Comparison of ENCODE assay signal across 8 cellular contexts in the genomic region with DNA sequence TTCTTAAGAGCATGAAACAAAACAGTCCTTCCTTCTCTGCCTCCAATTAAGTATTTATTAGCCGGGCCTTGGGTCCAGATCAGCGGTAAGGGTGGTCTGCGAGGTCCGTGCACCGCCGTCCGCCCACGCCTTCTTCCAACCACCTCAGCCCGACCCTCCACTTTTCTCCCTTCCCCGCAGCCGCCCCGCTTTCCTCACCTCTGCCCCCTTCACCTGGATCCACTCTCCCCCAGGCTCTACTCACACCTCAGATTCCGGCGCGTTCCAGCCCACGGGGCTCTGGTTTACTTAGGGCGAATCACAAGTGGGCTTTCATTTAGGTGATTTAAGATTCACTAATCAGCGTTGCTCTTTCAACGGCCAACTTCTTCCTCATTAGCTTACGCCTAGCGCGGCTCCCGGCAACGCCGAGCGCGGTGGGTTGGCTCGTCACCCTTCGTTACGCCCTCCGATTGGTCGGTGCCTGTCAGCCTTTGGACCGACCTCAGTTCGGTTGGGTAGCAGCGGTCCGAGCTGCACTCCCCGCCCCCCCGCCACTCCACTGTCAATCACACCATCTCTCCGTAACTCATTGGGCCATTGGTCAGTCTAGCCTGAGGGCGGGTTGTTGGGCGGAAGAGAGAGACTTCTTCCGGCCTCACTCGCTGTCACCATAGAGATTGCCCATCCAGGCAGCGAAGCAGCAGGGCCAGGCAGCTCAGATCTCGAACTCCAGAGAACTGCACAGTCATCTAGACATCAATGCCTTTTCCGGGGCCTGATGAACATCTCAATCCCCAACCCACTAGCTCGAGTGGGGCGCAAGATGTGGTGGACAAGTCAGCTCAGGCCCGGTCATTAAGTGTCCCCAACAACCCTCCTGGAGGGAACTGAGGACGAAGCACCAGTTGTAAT. TPM values are rescaled to one million over a fixed set of nuclear protein-coding genes. Genes with fewer than 3 reads are reported as not detected.
A peak's percentile ranks its signal among the peaks of the same experiment; 100 is the strongest.
DNase-seq lines count a peak whose midpoint lies in the region; ATAC-seq and TF ChIP-seq lines count a peak whose summit lies in the region.

TMEM218 (minus strand) TSS at position 286 of the 894 bp plus-strand sequence. CDS start 9,385 bp downstream, outside the sequence.

- H3K4me3 Mint-ChIP-seq in activated naive CD8-positive, alpha-beta T cell treated with anti-CD3 and anti-CD28 coated beads, Interleukin-2, amount 50 U/mL, for 24 hours: peak within 1 kb of the TSS; percentile 91

- H3K4me3 ChIP-seq in GM12865 (ENCODE audit: low read depth, low read length): peak within 1 kb of the TSS; percentile 98
- H3K4me3 ChIP-seq in ovary: peak within 1 kb of the TSS; percentile 73
- peak within 1 kb of the TSS; percentile 38 to 76 (median 45) for H3K4me3 ChIP-seq in thyroid gland (replicated peaks in 1 of 3)

- 5 to 7% (median 6%) methylated on average over 48 to 50 of the region's 50 CpGs for WGBS in ovary, 3 donors
- 9 to 12% methylated on average over 28 to 46 of the region's 50 CpGs for WGBS in thyroid gland, 2 donors

- peak; percentile 97 for ATAC-seq in HG02763 (IDR thresholded peaks at IDR 0.05; ENCODE audit: unreplicated experiment)
- peak; percentile 99 for ATAC-seq in activated naive CD8-positive, alpha-beta T cell treated with anti-CD3 and anti-CD28 coated beads, Interleukin-2, amount 50 U/mL, for 24 hours
- peak; percentile 100 for ATAC-seq in Right ventricle myocardium inferior

- H3K27ac Mint-ChIP-seq in activated naive CD8-positive, alpha-beta T cell treated with anti-CD3 and anti-CD28 coated beads, Interleukin-2, amount 50 U/mL, for 24 hours: peak within 1 kb of the TSS; percentile 91

- no peaks in the 10 kb centered on the region for H3K9me3 ChIP-seq in ovary
- no peaks in the 10 kb centered on the region for H3K9me3 ChIP-seq in thyroid gland

- no peaks in the 10 kb centered on the region for H3K27me3 Mint-ChIP-seq in activated naive CD8-positive, alpha-beta T cell treated with anti-CD3 and anti-CD28 coated beads, Interleukin-2, amount 50 U/mL, for 24 hours

- peak within 1 kb of the TSS in 1 of 2 donors; percentile 51 for H3K27ac ChIP-seq in ovary
- H3K27ac ChIP-seq in thyroid gland: peak within 1 kb of the TSS; percentile 34 to 71 (median 46)

- DNase-seq in GM12865 (ENCODE audit: low read depth): peak; percentile 99
- peak; percentile 98 for DNase-seq in NCI-H1417 treated with DMSO at 0.1 percent for 48 hours (lab: John Stamatoyannopoulos, UW)
- DNase-seq in SW480 (ENCODE audit: low spot score): peak; percentile 98
- DNase-seq in activated naive CD8-positive, alpha-beta T cell treated with anti-CD3 and anti-CD28 coated beads, Interleukin-2, amount 50 U/mL, for 24 hours: peak; percentile 94
- peak; percentile 99 for DNase-seq in Right ventricle myocardium inferior (ENCODE audit: missing footprints)
- peak; percentile 98 to 99 (median 99) for DNase-seq in ovary
- peak; percentile 99 to 100 for DNase-seq in thyroid gland

- peaks cover 8% of the 10 kb centered on the region for H3K36me3 Mint-ChIP-seq in activated naive CD8-positive, alpha-beta T cell treated with anti-CD3 and anti-CD28 coated beads, Interleukin-2, amount 50 U/mL, for 24 hours (ENCODE audit: low read depth)

- H3K4me1 Mint-ChIP-seq in activated naive CD8-positive, alpha-beta T cell treated with anti-CD3 and anti-CD28 coated beads, Interleukin-2, amount 50 U/mL, for 24 hours: peaks cover 22% of the 10 kb centered on the region

- peaks cover 5% of the 10 kb centered on the region for H3K4me1 ChIP-seq in ovary (ENCODE audit: insufficient read depth)
- H3K4me1 ChIP-seq in thyroid gland: peaks cover 5 to 10% of the 10 kb centered on the region in 2 donors

- no peak for TF ChIP-seq EP300 in ovary (IDR thresholded peaks at IDR 0.05)

- H3K9me3 Mint-ChIP-seq in activated naive CD8-positive, alpha-beta T cell treated with anti-CD3 and anti-CD28 coated beads, Interleukin-2, amount 50 U/mL, for 24 hours: peaks cover 15% of the 10 kb centered on the region

- peak; percentile 44 for TF ChIP-seq POLR2A in ovary (IDR thresholded peaks at IDR 0.05)
- TF ChIP-seq POLR2A in thyroid gland (IDR thresholded peaks at IDR 0.05): peak in 1 of 2 donors; percentile 16

- H3K27me3 ChIP-seq in ovary: no peaks in the 10 kb centered on the region
- H3K27me3 ChIP-seq in thyroid gland: no peaks in the 10 kb centered on the region

- no peak for TF ChIP-seq CTCF in GM12865 (IDR thresholded peaks at IDR 0.05; ENCODE audit: insufficient read depth, low read depth, low read length, missing control alignments)
- no peak for TF ChIP-seq CTCF in ovary (IDR thresholded peaks at IDR 0.05)
- no peak for TF ChIP-seq CTCF in thyroid gland (IDR thresholded peaks at IDR 0.05)

- no peaks in the 10 kb centered on the region for H3K36me3 ChIP-seq in ovary
- no peaks in the 10 kb centered on the region for H3K36me3 ChIP-seq in thyroid gland

- intact Hi-C loops in Right ventricle myocardium inferior (cut with DNase I) (loop anchor here (5.0 kb wide), 2 partner anchors 159 to 316 kb away; partner anchors contain the start of gene CCDC15), ovary (cut with DNase I) (loop anchor here in 1 of 4 donors (10.0 kb wide), 1 partner anchor 237 kb away; no protein-coding TSS in a partner anchor), thyroid gland (cut with DNase I) (no loop called here)

RNA-seq across cellular contexts. Expression of gene TMEM218, which starts in this region (rescaled TPM):
- 6.0 TPM for total RNA-seq in Right ventricle myocardium inferior
- 10 to 100 TPM; 13.0 to 20.6 (median 16.7) TPM for total RNA-seq in ovary
- 10 to 100 TPM; 31.8 to 37.3 TPM for polyA plus RNA-seq in ovary
- 10 to 100 TPM; 24.2 to 31.5 (median 26.1) TPM for total RNA-seq in thyroid gland

Comparison
In these comparisons a context has a peak if more than half of its experiments do, and no peak if none do; other contexts are left out.
1. H3K4me3 ChIP-seq: peak in every context shown above with its lines; median percentile 98 in GM12865; 73 in ovary; 45 in thyroid gland.